ENCODE assay signal across 18 cellular contexts in genomic region chr5:10334830-10335229, GRCh38. TPM values are rescaled to one million over a fixed set of nuclear protein-coding genes. Genes with fewer than 3 reads are reported as not detected.
DNase-seq lines count a peak whose midpoint lies in the region; ATAC-seq and TF ChIP-seq lines count a peak whose summit lies in the region.
"Had no signal": no experiment of that assay in that cellular context is flagged by ENCODE, and none has a peak within 500 bp of the region (broad histone marks: within the 10 kb centered on the region; RNA-seq: fewer than 3 reads in every experiment).

No MANE protein-coding gene starts in this region.

- H3K4me3 Mint-ChIP-seq in GM23338, result no peak overlapping the region
- H3K4me3 Mint-ChIP-seq in naive thymus-derived CD4-positive, alpha-beta T cell, result peak overlapping the region in 6 of 10 donors; percentile 15 to 93 (median 24)

- H3K27ac Mint-ChIP-seq in GM23338, result no peak overlapping the region
- H3K27ac Mint-ChIP-seq in naive thymus-derived CD4-positive, alpha-beta T cell, result no peak overlapping the region
- H3K27ac Mint-ChIP-seq: H9 had no signal

- H3K27me3 Mint-ChIP-seq in GM23338 (ENCODE audit: insufficient read depth, low read depth, poor library complexity), result peaks cover 49% of the 10 kb centered on the region
- peaks cover 38 to 52% (median 42%) of the 10 kb centered on the region in 5 donors for H3K27me3 Mint-ChIP-seq in naive thymus-derived CD4-positive, alpha-beta T cell

- H2AFZ ChIP-seq in GM23338, result 0 out of 2 replicates have a peak overlapping the region, but pooled peaks have one; percentile 28

- no peak overlapping the region for H3K27ac ChIP-seq in GM23338 (ENCODE audit: low read depth)
- peak overlapping the region; percentile 3; the same call in 1 of the 2 replicates for H3K27ac ChIP-seq in WERI-Rb-1
- H3K27ac ChIP-seq in naive thymus-derived CD4-positive, alpha-beta T cell (ENCODE audit: low read depth, low read length), result no peak overlapping the region
- H3K27ac ChIP-seq in transverse colon, result no peak overlapping the region
- H3K27ac ChIP-seq: esophagus muscularis mucosa, ovary, SJCRH30, skin epidermis had no signal

- H3K4me1 Mint-ChIP-seq in GM23338, result peaks cover 13% of the 10 kb centered on the region
- H3K4me1 Mint-ChIP-seq in naive thymus-derived CD4-positive, alpha-beta T cell, result peaks cover 0 to 11% (median 8%) of the 10 kb centered on the region in 7 donors

- H3K9me2 ChIP-seq in GM23338 (ENCODE audit: insufficient read depth), result no peaks in the 10 kb centered on the region

- H3K36me3 Mint-ChIP-seq in GM23338 (ENCODE audit: low read depth), result no peaks in the 10 kb centered on the region; the same call in 1 of the 3 replicates
- peaks cover 0 to 4% (median 0%) of the 10 kb centered on the region in 5 donors for H3K36me3 Mint-ChIP-seq in naive thymus-derived CD4-positive, alpha-beta T cell

- 0 out of 2 replicates have a peak, but pooled peaks cover 6% of the 10 kb centered on the region for H3F3A ChIP-seq in GM23338 (replicated peaks; ENCODE audit: low read depth)

- 89 to 96% methylated on average over 4 to 5 of the region's 5 CpGs for WGBS in transverse colon (ENCODE audit: low coverage in 1 of 2), 2 donors

- H3K9me3 ChIP-seq in WERI-Rb-1 (ENCODE audit: severe bottlenecking) (peaks cover 8% of the 10 kb centered on the region), transverse colon (no peaks in the 10 kb centered on the region)
- H3K9me3 ChIP-seq in naive thymus-derived CD4-positive, alpha-beta T cell (ENCODE audit: control insufficient read depth in 2 of 3, low read length in 3 of 3), result no peaks in the 10 kb centered on the region
- H3K9me3 ChIP-seq: esophagus muscularis mucosa, ovary, SJCRH30 had no signal

- intact Hi-C loops in naive thymus-derived CD4-positive, alpha-beta T cell (cut with micrococcal nuclease), result no loop called here
- intact Hi-C loops in transverse colon (cut with DNase I; ENCODE audit: low total_unique reads), result no loop called here

- TF ChIP-seq CTCF in GM23338 (conservative IDR thresholded peaks at IDR 0.05; ENCODE audit: low read depth in 2 of 2) (no peak), WERI-Rb-1 (IDR thresholded peaks at IDR 0.05; ENCODE audit: low read depth, low read length) (no peak), transverse colon (IDR thresholded peaks at IDR 0.05) (no peak)

- POLR2A ChIA-PET in naive thymus-derived CD4-positive, alpha-beta T cell (lab: Charles Lee), result no interaction called here

- in situ Hi-C loops in transverse colon (cut with MboI; ENCODE audit: low pct_ligation_motif_present in 1 of 4, low pct_unique_long_range_greater_than_20kb in 1 of 4, low sequenced_read_pairs in 3 of 4), result no loop called here

- TF ChIP-seq POLR2A in transverse colon (IDR thresholded peaks at IDR 0.05), result no peak

- TF ChIP-seq EP300 in transverse colon (IDR thresholded peaks at IDR 0.05; ENCODE audit: low read depth), result no peak

- CTCF ChIA-PET in naive thymus-derived CD4-positive, alpha-beta T cell (lab: Charles Lee), result no interaction called here

- no peak overlapping the region for H3K4me2 ChIP-seq in GM23338

- H3K4me3 ChIP-seq in GM23338 (no peak overlapping the region), WERI-Rb-1 (ENCODE audit: low read depth, low read length) (no peak overlapping the region), transverse colon (no peak overlapping the region)
- no peak overlapping the region for H3K4me3 ChIP-seq in naive thymus-derived CD4-positive, alpha-beta T cell (ENCODE audit: low read length)
- H3K4me3 ChIP-seq: esophagus muscularis mucosa, ovary, SJCRH30, skin epidermis had no signal

- no peak for ATAC-seq in GM23338
- ATAC-seq in naive thymus-derived CD4-positive, alpha-beta T cell, result no peak
- ATAC-seq in HG02885 (IDR thresholded peaks at IDR 0.05; ENCODE audit: poor library complexity, unreplicated experiment), result no peak
- ATAC-seq: left colon had no signal

- H3K79me2 ChIP-seq in GM23338 (replicated peaks; ENCODE audit: insufficient read depth), result no peaks in the 10 kb centered on the region

- DNase-seq in GM23338 (ENCODE audit: low spot score) (no peak), MV-4-11 (lab: John Stamatoyannopoulos, UW) (peak; percentile 41), WERI-Rb-1 (no peak), transverse colon (no peak), HUDEP-2 (lab: John Stamatoyannopoulos, UW; ENCODE audit: unreplicated experiment in 76 of 76) (no peak)
- DNase-seq in naive thymus-derived CD4-positive, alpha-beta T cell, result no peak
- DNase-seq: AML-193; H9; left colon; NCI-H1048; NCI-H2081 treated with DMSO at 0.1 percent for 48 hours; NCI-H510A treated with DMSO at 0.1 percent for 48 hours; ovary; SJCRH30; stimulated activated CD4-positive, alpha-beta T cell treated with anti-CD3 and anti-CD28 coated beads, Interleukin-4, amount 100 ng/mL, for 1 hour had no signal

- no peaks in the 10 kb centered on the region; the same call in 1 of the 2 replicates for H4K20me1 ChIP-seq in GM23338 (replicated peaks; ENCODE audit: insufficient read depth)

- no peaks in the 10 kb centered on the region for H3K36me3 ChIP-seq in GM23338 (ENCODE audit: insufficient read depth)
- H3K36me3 ChIP-seq in WERI-Rb-1, result no peaks in the 10 kb centered on the region
- H3K36me3 ChIP-seq in naive thymus-derived CD4-positive, alpha-beta T cell (ENCODE audit: control insufficient read depth in 2 of 3, insufficient read depth in 3 of 3, low read length in 3 of 3), result no peaks in the 10 kb centered on the region
- no peaks in the 10 kb centered on the region for H3K36me3 ChIP-seq in transverse colon
- H3K36me3 ChIP-seq: esophagus muscularis mucosa, ovary, SJCRH30 had no signal

- H3K27me3 ChIP-seq in GM23338 (ENCODE audit: insufficient read depth), result peaks cover 56% of the 10 kb centered on the region
- H3K27me3 ChIP-seq in WERI-Rb-1 (ENCODE audit: insufficient read depth, low read depth, severe bottlenecking), result no peaks in the 10 kb centered on the region
- H3K27me3 ChIP-seq in naive thymus-derived CD4-positive, alpha-beta T cell (ENCODE audit: control insufficient read depth in 2 of 2, insufficient read depth in 2 of 2, low read length in 2 of 2), result peaks cover 0 to 7% of the 10 kb centered on the region in 2 donors
- H3K27me3 ChIP-seq in transverse colon, result peaks cover 6% of the 10 kb centered on the region
- H3K27me3 ChIP-seq: esophagus muscularis mucosa, ovary, SJCRH30 had no signal

- peaks cover 9% of the 10 kb centered on the region for H3K4me1 ChIP-seq in GM23338 (ENCODE audit: insufficient read depth)
- no peaks in the 10 kb centered on the region for H3K4me1 ChIP-seq in naive thymus-derived CD4-positive, alpha-beta T cell (ENCODE audit: control insufficient read depth in 2 of 2, insufficient read depth in 2 of 2, low read length in 2 of 2)
- peaks cover 8 to 36% (median 24%) of the 10 kb centered on the region in 4 donors for H3K4me1 ChIP-seq in transverse colon

- no peaks in the 10 kb centered on the region; the same call in 2 of the 3 replicates for H3K9me3 Mint-ChIP-seq in GM23338
- no peaks in the 10 kb centered on the region for H3K9me3 Mint-ChIP-seq in naive thymus-derived CD4-positive, alpha-beta T cell
- H3K9me3 Mint-ChIP-seq: H9 had no signal

TF ChIP-seq in GM23338, 12 proteins besides CTCF, POLR2A, EP300 and RAD21:
- no peak for TF ChIP-seq POLR2AphosphoS5 (IDR thresholded peaks at IDR 0.05; ENCODE audit: low read depth)
- no peak for TF ChIP-seq ZNF331 (CRISPR knock-in tag; IDR thresholded peaks at IDR 0.05; ENCODE audit: low read depth)

RNA-seq across cellular contexts. Expression of gene MARCHF6, which starts 18.7 kb away (rescaled TPM):
- 72.7 and 77.5 TPM in 2 replicates for total RNA-seq in GM23338 (2014; rRNA removed; shearing (Covaris generic))
- 50.9 and 70.8 TPM in 2 replicates for polyA plus RNA-seq in GM23338 (2016; fragmentation: Nextera tagmentation; extraction: Ambion mirVana)
- total RNA-seq in naive thymus-derived CD4-positive, alpha-beta T cell, result 100 to 1,000 TPM in 4 of 5 experiments, 10 to 100 TPM in 1; 85.4 to 211 (median 180) TPM
- 10 to 100 TPM; 42.5 to 49.4 TPM for polyA plus RNA-seq in naive thymus-derived CD4-positive, alpha-beta T cell
- total RNA-seq in transverse colon, result 100 to 1,000 TPM in 3 of 4 donors, 10 to 100 TPM in 1; 93.5 to 177 (median 111) TPM

RNA-seq across cellular contexts. Expression of gene CMBL, which starts 27.1 kb away (rescaled TPM):
- total RNA-seq in GM23338 (2014; rRNA removed; shearing (Covaris generic)), result 13.2 and 23.3 TPM in 2 replicates
- polyA plus RNA-seq in GM23338 (2016; fragmentation: Nextera tagmentation; extraction: Ambion mirVana), result 23.5 and 24.1 TPM in 2 replicates
- 1 to 10 TPM in 3 of 5 experiments, under 1 TPM in 2; 0.21 to 1.8 (median 1.3) TPM for total RNA-seq in naive thymus-derived CD4-positive, alpha-beta T cell
- under 1 TPM; 0.63 to 0.83 TPM for polyA plus RNA-seq in naive thymus-derived CD4-positive, alpha-beta T cell
- 10 to 100 TPM; 36.6 to 87.6 (median 60.9) TPM for total RNA-seq in transverse colon
- total RNA-seq: SJCRH30 had no signal
